ENCODE assay signal across 9 cellular contexts in genomic region chr1:53293123-53293522, GRCh38. TPM values are rescaled to one million over a fixed set of nuclear protein-coding genes. Genes with fewer than 3 reads are reported as not detected.
DNase-seq lines count a peak whose midpoint lies in the region; ATAC-seq, FAIRE-seq and TF ChIP-seq lines count a peak whose summit lies in the region.
"Had no signal": no experiment of that assay in that cellular context is flagged by ENCODE, and none has a peak within 500 bp of the region (broad histone marks: within the 10 kb centered on the region; RNA-seq: fewer than 3 reads in every experiment).

No MANE protein-coding gene starts in this region.

- intact Hi-C loops in CD4-positive, alpha-beta memory T cell (cut with micrococcal nuclease), result loop anchor here (5.0 kb wide), 1 partner anchor 34 kb away; the partner anchor contains the start of gene LRP8

- H3K4me1 Mint-ChIP-seq in CD4-positive, alpha-beta memory T cell, result peaks cover 20 to 54% (median 40%) of the 10 kb centered on the region in 4 donors
- H3K4me1 Mint-ChIP-seq in T-helper 17 cell, result peaks cover 29% of the 10 kb centered on the region
- peaks cover 30 to 31% of the 10 kb centered on the region in 2 donors for H3K4me1 Mint-ChIP-seq in immature natural killer cell

- no peak for DNase-seq in CD4-positive, alpha-beta memory T cell
- no peak for DNase-seq in T-helper 17 cell
- DNase-seq in immature natural killer cell, result no peak
- DNase-seq in erythroblast (lab: John Stamatoyannopoulos, UW), result no peak
- DNase-seq in cerebellum (ENCODE audit: low spot score), result no peak
- no peak for DNase-seq in HTR-8/SVneo (ENCODE audit: insufficient read length, low spot score)
- DNase-seq in BE2C, result no peak
- DNase-seq: activated CD8-positive, alpha-beta memory T cell treated with anti-CD3 and anti-CD28 coated beads for 24 hours had no signal

- no peak for FAIRE-seq in HTR-8/SVneo (lab: Jason Lieb, UNC)

- no peaks in the 10 kb centered on the region for H3K36me3 ChIP-seq in CD4-positive, alpha-beta memory T cell (ENCODE audit: insufficient read depth, low read length)
- H3K36me3 ChIP-seq in BE2C, result no peaks in the 10 kb centered on the region

- POLR2A ChIA-PET in CD4-positive, alpha-beta memory T cell (lab: Charles Lee; ENCODE audit: partially characterized antibody), result no interaction called here

- no peak for TF ChIP-seq POLR2A in erythroblast (IDR thresholded peaks at IDR 0.05; ENCODE audit: low read length)

- no peak for TF ChIP-seq CTCF in BE2C (IDR thresholded peaks at IDR 0.05; ENCODE audit: low read depth, low read length)

- peaks cover 3% of the 10 kb centered on the region in 2 donors for H3K36me3 Mint-ChIP-seq in CD4-positive, alpha-beta memory T cell
- H3K36me3 Mint-ChIP-seq in T-helper 17 cell (ENCODE audit: low read depth) (no peaks in the 10 kb centered on the region), immature natural killer cell (peaks cover 0 to 5% (median 0%) of the 10 kb centered on the region in 3 donors)

- peak overlapping the region in 4 of 8 donors; percentile 10 to 59 (median 26) for H3K4me3 Mint-ChIP-seq in CD4-positive, alpha-beta memory T cell
- no peak overlapping the region for H3K4me3 Mint-ChIP-seq in T-helper 17 cell
- H3K4me3 Mint-ChIP-seq in immature natural killer cell, result peak overlapping the region in 3 of 5 donors; percentile 49 to 66 (median 54)

- H3K9me3 ChIP-seq in CD4-positive, alpha-beta memory T cell (ENCODE audit: control insufficient read depth in 1 of 2, low read length in 2 of 2), result no peaks in the 10 kb centered on the region
- H3K9me3 ChIP-seq in T-helper 17 cell (ENCODE audit: control insufficient read depth, low read length, poor library complexity, severe bottlenecking) (no peaks in the 10 kb centered on the region), BE2C (no peaks in the 10 kb centered on the region)

- ATAC-seq in GM21723 (IDR thresholded peaks at IDR 0.05; ENCODE audit: unreplicated experiment), result peak; percentile 10
- no peak for ATAC-seq in T-helper 17 cell

- peak overlapping the region; percentile 7 to 85 (median 78) for H3K27ac Mint-ChIP-seq in CD4-positive, alpha-beta memory T cell
- H3K27ac Mint-ChIP-seq in T-helper 17 cell, result peak overlapping the region; percentile 39
- peak overlapping the region in 5 of 6 donors; percentile 26 to 66 (median 61) for H3K27ac Mint-ChIP-seq in immature natural killer cell

- H3K27me3 Mint-ChIP-seq in CD4-positive, alpha-beta memory T cell, result no peaks in the 10 kb centered on the region
- no peaks in the 10 kb centered on the region for H3K27me3 Mint-ChIP-seq in T-helper 17 cell
- H3K27me3 Mint-ChIP-seq in immature natural killer cell (ENCODE audit: low read depth in 3 of 3), result peaks cover 0 to 3% (median 1%) of the 10 kb centered on the region in 3 donors

- H3K9me3 Mint-ChIP-seq in CD4-positive, alpha-beta memory T cell, result no peaks in the 10 kb centered on the region
- H3K9me3 Mint-ChIP-seq in immature natural killer cell, result no peaks in the 10 kb centered on the region

- no peaks in the 10 kb centered on the region for H3K27me3 ChIP-seq in CD4-positive, alpha-beta memory T cell (ENCODE audit: insufficient read depth, low read length)
- no peaks in the 10 kb centered on the region for H3K27me3 ChIP-seq in BE2C

- CTCF ChIA-PET in CD4-positive, alpha-beta memory T cell (lab: Charles Lee; ENCODE audit: partially characterized antibody), result interaction anchor here (0.6 to 1.9 kb wide), 3 partner anchors 9 to 16 kb away, joined by 3 to 9 read pairs (median 4); no protein-coding TSS in a partner anchor

- H3K4me1 ChIP-seq in CD4-positive, alpha-beta memory T cell (ENCODE audit: insufficient read depth, low read length), result peaks cover 49% of the 10 kb centered on the region
- H3K4me1 ChIP-seq in BE2C, result peaks cover 6% of the 10 kb centered on the region

- no peak overlapping the region for H3K4me3 ChIP-seq in CD4-positive, alpha-beta memory T cell (ENCODE audit: low read length in 2 of 2)
- H3K4me3 ChIP-seq in BE2C (ENCODE audit: low read depth, low read length), result no peak overlapping the region

- no peak overlapping the region for H3K27ac ChIP-seq in CD4-positive, alpha-beta memory T cell (ENCODE audit: low read depth, low read length)

RNA-seq across cellular contexts. Expression of gene LRP8, which starts 34.7 kb away (rescaled TPM):
- 10 to 100 TPM; 16.3 to 17.6 TPM for total RNA-seq in CD4-positive, alpha-beta memory T cell
- 1 to 10 TPM in 1 of 2 donors, under 1 TPM in 1; 0.91 to 3.7 TPM for polyA plus RNA-seq in CD4-positive, alpha-beta memory T cell
- 10 to 100 TPM; 15.1 to 18.6 TPM for total RNA-seq in T-helper 17 cell
- polyA plus RNA-seq in immature natural killer cell, result 1 to 10 TPM in 2 of 3 donors, under 1 TPM in 1; 0.86 to 3.4 (median 1.1) TPM
- 74.2 TPM for total RNA-seq in cerebellum
- 24.0 TPM for polyA plus RNA-seq in BE2C (2012; ENCODE audit: insufficient read depth, insufficient read length, low read depth)

RNA-seq across cellular contexts. Expression of gene MAGOH, which starts 54.8 kb away (rescaled TPM):
- total RNA-seq in CD4-positive, alpha-beta memory T cell, result 10 to 100 TPM; 46.7 to 49.9 TPM
- polyA plus RNA-seq in CD4-positive, alpha-beta memory T cell, result 100 to 1,000 TPM in 1 of 2 donors, 10 to 100 TPM in 1; 70.3 to 104 TPM
- total RNA-seq in T-helper 17 cell (10 to 100 TPM; 49.3 to 57.6 TPM), cerebellum (20.1 TPM)
- 100 to 1,000 TPM in 2 of 3 donors, 10 to 100 TPM in 1; 63.4 to 109 (median 109) TPM for polyA plus RNA-seq in immature natural killer cell
- 81.9 TPM for polyA plus RNA-seq in BE2C (2012; ENCODE audit: insufficient read depth, insufficient read length, low read depth)
